In genomic region chr13:97977376-97977705, GRCh38 we compare ENCODE assay signal across 8 cellular contexts. TPM values are rescaled to one million over a fixed set of nuclear protein-coding genes. Genes with fewer than 3 reads are reported as not detected.
DNase-seq lines count a peak whose midpoint lies in the region; ATAC-seq and TF ChIP-seq lines count a peak whose summit lies in the region.

No MANE protein-coding gene starts in this region.

- H3K9ac ChIP-seq in HUES6 (ENCODE audit: low read length) = peak overlapping the region; percentile 98

- H3K4me3 ChIP-seq in AG04449 (ENCODE audit: low read depth, low read length) (peak overlapping the region; percentile 86), HUES6 (ENCODE audit: low read depth, low read length) (peak overlapping the region; percentile 90), brain microvascular endothelial cell (ENCODE audit: low read depth, low read length) (peak overlapping the region; percentile 90), mononuclear cell (ENCODE audit: low read length) (peak overlapping the region; percentile 55)

- POLR2A ChIA-PET in AG04449 (lab: Yijun Ruan, JAX) = no interaction called here

- DNase-seq in AG04449 (ENCODE audit: low read depth, low spot score) = no peak
- DNase-seq in brain microvascular endothelial cell = no peak
- DNase-seq in NCI-H2171 (lab: John Stamatoyannopoulos, UW) = no peak
- DNase-seq in left colon = no peak

- in situ Hi-C loops in brain microvascular endothelial cell (cut with HindIII; ENCODE audit: low pct_ligation_motif_present, low sequenced_read_pairs) = no loop called here

- H3K4me1 ChIP-seq in HUES6 (ENCODE audit: control insufficient read depth, insufficient read depth, low read length) = peaks cover 14% of the 10 kb centered on the region
- peaks cover 19% of the 10 kb centered on the region for H3K4me1 ChIP-seq in mononuclear cell (ENCODE audit: insufficient read depth, low read length)

- CTCF ChIA-PET in AG04449 (lab: Yijun Ruan, JAX) = interaction anchor here (1.0 to 3.5 kb wide), 2 partner anchors 21 to 120 kb away, joined by 3 to 32 read pairs; no protein-coding TSS in a partner anchor

- H3K9me3 ChIP-seq in HUES6 (ENCODE audit: control insufficient read depth, insufficient read depth, low read depth, low read length) = no peaks in the 10 kb centered on the region
- H3K9me3 ChIP-seq in mononuclear cell (ENCODE audit: low read depth, low read length) = no peaks in the 10 kb centered on the region

- no peak for TF ChIP-seq CTCF in AG04449 (IDR thresholded peaks at IDR 0.05; ENCODE audit: insufficient read depth, low read length, missing control alignments)
- TF ChIP-seq CTCF in brain microvascular endothelial cell (IDR thresholded peaks at IDR 0.05; ENCODE audit: low read depth, low read length, missing control alignments) = no peak

- no peaks in the 10 kb centered on the region for H3K27me3 ChIP-seq in HUES6 (ENCODE audit: control insufficient read depth, insufficient read depth, low read length)
- no peaks in the 10 kb centered on the region for H3K27me3 ChIP-seq in brain microvascular endothelial cell (replicated peaks)
- H3K27me3 ChIP-seq in mononuclear cell (ENCODE audit: insufficient read depth, low read length) = no peaks in the 10 kb centered on the region

- intact Hi-C loops in left colon (cut with DNase I, micrococcal nuclease) = no loop called here

- H3K36me3 ChIP-seq in HUES6 (ENCODE audit: control insufficient read depth, insufficient read depth, low read length) (peaks cover 18% of the 10 kb centered on the region), brain microvascular endothelial cell (replicated peaks) (no peaks in the 10 kb centered on the region)

- H3K27ac ChIP-seq in HUES6 (ENCODE audit: low read depth, low read length) (peak overlapping the region; percentile 77), brain microvascular endothelial cell (peak overlapping the region; percentile 76)

- ATAC-seq in GM19328 (IDR thresholded peaks at IDR 0.05; ENCODE audit: unreplicated experiment) (no peak), GM19467 (IDR thresholded peaks at IDR 0.05; ENCODE audit: unreplicated experiment) (no peak), left colon (no peak)

RNA-seq across cellular contexts. Expression of gene IPO5, which starts 23.9 kb away (rescaled TPM):
- total RNA-seq in mononuclear cell (69.2 TPM), left colon (10 to 100 TPM; 48.9 to 59.7 TPM)
